ENCODE assay signal across 1 cellular context in the genomic region with DNA sequence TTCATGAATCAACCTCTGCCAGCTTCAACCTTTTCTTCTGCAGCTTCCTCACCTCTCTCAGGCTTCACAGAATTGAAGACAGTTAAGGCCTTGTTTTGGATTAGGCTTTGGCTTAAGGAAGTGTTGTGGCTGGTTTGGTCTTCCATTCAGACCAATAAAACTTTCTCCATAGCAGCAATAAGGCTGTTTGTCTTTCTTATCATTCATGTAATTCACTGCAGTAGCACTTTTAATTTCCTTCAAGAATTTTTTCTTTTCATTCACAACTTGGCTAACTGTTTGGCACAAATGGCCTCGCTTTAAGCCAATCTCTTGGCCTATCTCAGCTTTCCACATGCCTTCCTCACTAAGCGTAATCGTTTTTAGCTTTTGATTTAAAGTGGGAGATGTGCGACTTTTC.
TF ChIP-seq lines count a peak whose summit lies in the region.

No MANE protein-coding gene starts in this region.

TF ChIP-seq in HepG2, 621 proteins besides CTCF, POLR2A, EP300 and RAD21 (continued from another document):
- TF ChIP-seq, protein P1, sequence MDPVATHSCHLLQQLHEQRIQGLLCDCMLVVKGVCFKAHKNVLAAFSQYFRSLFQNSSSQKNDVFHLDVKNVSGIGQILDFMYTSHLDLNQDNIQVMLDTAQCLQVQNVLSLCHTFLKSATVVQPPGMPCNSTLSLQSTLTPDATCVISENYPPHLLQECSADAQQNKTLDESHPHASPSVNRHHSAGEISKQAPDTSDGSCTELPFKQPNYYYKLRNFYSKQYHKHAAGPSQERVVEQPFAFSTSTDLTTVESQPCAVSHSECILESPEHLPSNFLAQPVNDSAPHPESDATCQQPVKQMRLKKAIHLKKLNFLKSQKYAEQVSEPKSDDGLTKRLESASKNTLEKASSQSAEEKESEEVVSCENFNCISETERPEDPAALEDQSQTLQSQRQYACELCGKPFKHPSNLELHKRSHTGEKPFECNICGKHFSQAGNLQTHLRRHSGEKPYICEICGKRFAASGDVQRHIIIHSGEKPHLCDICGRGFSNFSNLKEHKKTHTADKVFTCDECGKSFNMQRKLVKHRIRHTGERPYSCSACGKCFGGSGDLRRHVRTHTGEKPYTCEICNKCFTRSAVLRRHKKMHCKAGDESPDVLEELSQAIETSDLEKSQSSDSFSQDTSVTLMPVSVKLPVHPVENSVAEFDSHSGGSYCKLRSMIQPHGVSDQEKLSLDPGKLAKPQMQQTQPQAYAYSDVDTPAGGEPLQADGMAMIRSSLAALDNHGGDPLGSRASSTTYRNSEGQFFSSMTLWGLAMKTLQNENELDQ (CRISPR knock-in tag; IDR thresholded peaks at IDR 0.05; ENCODE audit: borderline replicate concordance), result no peak
- TF ChIP-seq, protein P2, sequence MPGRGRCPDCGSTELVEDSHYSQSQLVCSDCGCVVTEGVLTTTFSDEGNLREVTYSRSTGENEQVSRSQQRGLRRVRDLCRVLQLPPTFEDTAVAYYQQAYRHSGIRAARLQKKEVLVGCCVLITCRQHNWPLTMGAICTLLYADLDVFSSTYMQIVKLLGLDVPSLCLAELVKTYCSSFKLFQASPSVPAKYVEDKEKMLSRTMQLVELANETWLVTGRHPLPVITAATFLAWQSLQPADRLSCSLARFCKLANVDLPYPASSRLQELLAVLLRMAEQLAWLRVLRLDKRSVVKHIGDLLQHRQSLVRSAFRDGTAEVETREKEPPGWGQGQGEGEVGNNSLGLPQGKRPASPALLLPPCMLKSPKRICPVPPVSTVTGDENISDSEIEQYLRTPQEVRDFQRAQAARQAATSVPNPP (CRISPR knock-in tag; IDR thresholded peaks at IDR 0.05), result no peak
